In the genomic region with DNA sequence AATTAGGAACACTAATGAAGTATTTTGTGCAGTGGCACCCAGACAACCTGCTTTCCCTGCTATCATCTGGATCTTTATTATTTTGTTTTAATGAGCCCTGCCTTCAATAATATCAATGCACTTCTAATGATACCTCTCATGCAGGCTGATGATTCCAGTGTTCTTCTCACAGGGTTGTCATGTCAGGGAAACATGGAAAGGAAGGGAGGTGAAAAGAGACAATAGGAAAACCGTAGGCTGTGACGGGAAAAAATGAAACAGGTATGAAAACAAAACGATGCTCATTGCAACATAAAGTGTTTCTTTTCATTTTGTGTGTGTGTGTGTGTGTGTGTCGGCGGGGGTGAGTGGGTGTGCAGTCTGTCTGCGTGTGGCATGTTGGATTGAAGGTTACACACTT, we compare ENCODE assay signal across 22 cellular contexts.
"Had no signal": no experiment of that assay in that cellular context is flagged by ENCODE, and none has a peak within 500 bp of the region (broad histone marks: within the 10 kb centered on the region; RNA-seq: fewer than 3 reads in every experiment).

No MANE protein-coding gene starts in this region.

- H3K4me3 Mint-ChIP-seq: activated B cell treated with CpG ODN at 0.5 μM for 24 hours; activated CD4-positive, alpha-beta T cell treated with anti-CD3 and anti-CD28 coated beads, Interleukin-2, amount 10 ng/mL, durations not matched to agents 24 days and 14 days; activated naive CD4-positive, alpha-beta T cell treated with anti-CD3 and anti-CD28 coated beads for 36 hours; activated naive CD8-positive, alpha-beta T cell; activated T-cell treated with anti-CD3 and anti-CD28 coated beads, Interleukin-2, amount 50 U/mL, for 4 hours had no signal

- ATAC-seq: activated T-cell treated with anti-CD3 and anti-CD28 coated beads, Interleukin-2, amount 50 U/mL, for 4 hours had no signal

- H3K36me3 ChIP-seq: brain microvascular endothelial cell had no signal

- H3K27me3 Mint-ChIP-seq: activated B cell treated with CpG ODN at 0.5 μM for 24 hours; activated CD4-positive, alpha-beta T cell treated with anti-CD3 and anti-CD28 coated beads, Interleukin-2, amount 10 ng/mL, durations not matched to agents 24 days and 14 days had no signal

- H3K36me3 Mint-ChIP-seq: activated naive CD8-positive, alpha-beta T cell had no signal

- H3K4me1 Mint-ChIP-seq: activated B cell treated with CpG ODN at 0.5 μM for 24 hours; activated CD4-positive, alpha-beta T cell treated with anti-CD3 and anti-CD28 coated beads, Interleukin-2, amount 10 ng/mL, durations not matched to agents 24 days and 14 days had no signal

- DNase-seq: activated B cell treated with CpG ODN at 0.5 μM for 24 hours; activated CD4-positive, alpha-beta T cell treated with anti-CD3 and anti-CD28 coated beads for 1 hour; activated CD4-positive, alpha-beta T cell treated with anti-CD3 and anti-CD28 coated beads, Interleukin-2, amount 10 ng/mL, durations not matched to agents 24 days and 14 days; activated CD4-positive, alpha-beta T cell treated with anti-CD3 and anti-CD28 coated beads, Interleukin-2, amount 50 U/mL, for 48 hours; activated gamma-delta T cell; activated naive CD4-positive, alpha-beta T cell treated with anti-CD3 and anti-CD28 coated beads for 36 hours; activated T-cell treated with anti-CD3 and anti-CD28 coated beads, Interleukin-2, amount 50 U/mL, for 4 hours; amygdala; brain microvascular endothelial cell; KG1; NCI-H1048; NCI-H1930; NCI-H2171; NCI-H2227 treated with DMSO at 0.1 percent for 48 hours; NCI-H446 treated with DMSO at 0.1 percent for 48 hours; NCI-H524 treated with DMSO at 0.1 percent for 48 hours; NCI-H774; OCI-M1; SHP77 treated with DMSO at 0.1 percent for 48 hours; T-helper 2 cell; T1000 had no signal

- H3K27ac Mint-ChIP-seq: activated B cell treated with CpG ODN at 0.5 μM for 24 hours; activated CD4-positive, alpha-beta T cell treated with anti-CD3 and anti-CD28 coated beads, Interleukin-2, amount 10 ng/mL, durations not matched to agents 24 days and 14 days; activated naive CD4-positive, alpha-beta T cell treated with anti-CD3 and anti-CD28 coated beads for 36 hours; activated naive CD8-positive, alpha-beta T cell had no signal

- H3K27me3 ChIP-seq: brain microvascular endothelial cell had no signal

- H3K27ac ChIP-seq: brain microvascular endothelial cell had no signal
